Comparison of ENCODE assay signal across 27 cellular contexts in the genomic region with DNA sequence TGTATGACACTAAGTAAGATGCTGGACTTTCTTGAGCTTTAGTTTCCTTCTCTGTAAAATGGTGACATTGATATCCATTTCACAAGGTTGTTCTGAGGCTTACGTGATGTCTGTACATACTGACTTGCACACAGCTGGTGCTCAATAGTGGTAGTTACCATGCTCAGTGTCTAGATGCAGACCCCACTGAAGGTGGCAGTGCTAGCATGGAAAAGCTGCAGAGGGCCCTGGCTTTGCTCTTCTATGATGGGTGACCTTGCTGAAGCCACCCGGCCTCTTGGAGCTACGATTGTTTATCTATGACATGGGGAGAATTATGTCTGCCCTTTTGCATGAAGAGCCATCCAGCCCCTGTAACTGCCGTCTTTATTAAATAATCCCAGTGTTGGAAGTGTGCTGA.
"Had no signal": no experiment of that assay in that cellular context is flagged by ENCODE, and none has a peak within 500 bp of the region (broad histone marks: within the 10 kb centered on the region; RNA-seq: fewer than 3 reads in every experiment).

No MANE protein-coding gene starts in this region.

- H3K9me3 Mint-ChIP-seq: activated CD4-positive, alpha-beta memory T cell treated with anti-CD3 and anti-CD28 coated beads for 36 hours; activated CD4-positive, alpha-beta T cell treated with anti-CD3 and anti-CD28 coated beads, Interleukin-2, amount 10 ng/mL, durations not matched to agents 7 days and 5 days; activated naive CD4-positive, alpha-beta T cell treated with anti-CD3 and anti-CD28 coated beads, Interleukin-2, amount 50 U/mL, for 72 hours; activated naive CD8-positive, alpha-beta T cell treated with anti-CD3 and anti-CD28 coated beads, Interleukin-2, amount 50 U/mL, for 24 hours; activated T-cell treated with anti-CD3 and anti-CD28 coated beads, Interleukin-2, amount 50 U/mL, for 4 hours; T-cell had no signal

- H3K4me1 Mint-ChIP-seq: activated CD4-positive, alpha-beta T cell treated with anti-CD3 and anti-CD28 coated beads, Interleukin-2, amount 10 ng/mL, durations not matched to agents 7 days and 5 days; activated naive CD8-positive, alpha-beta T cell treated with anti-CD3 and anti-CD28 coated beads, Interleukin-2, amount 50 U/mL, for 24 hours; T-cell had no signal

- H3K27ac Mint-ChIP-seq: activated CD4-positive, alpha-beta memory T cell treated with anti-CD3 and anti-CD28 coated beads for 36 hours; activated CD4-positive, alpha-beta T cell treated with anti-CD3 and anti-CD28 coated beads, Interleukin-2, amount 10 ng/mL, durations not matched to agents 7 days and 5 days; activated naive CD4-positive, alpha-beta T cell treated with anti-CD3 and anti-CD28 coated beads, Interleukin-2, amount 50 U/mL, for 72 hours; activated naive CD8-positive, alpha-beta T cell treated with anti-CD3 and anti-CD28 coated beads, Interleukin-2, amount 50 U/mL, for 24 hours; T-cell had no signal

- H3K27me3 ChIP-seq: ascending aorta, body of pancreas had no signal

- H3K4me3 Mint-ChIP-seq: activated CD4-positive, alpha-beta memory T cell treated with anti-CD3 and anti-CD28 coated beads for 36 hours; activated CD4-positive, alpha-beta T cell treated with anti-CD3 and anti-CD28 coated beads, Interleukin-2, amount 10 ng/mL, durations not matched to agents 7 days and 5 days; activated naive CD8-positive, alpha-beta T cell treated with anti-CD3 and anti-CD28 coated beads, Interleukin-2, amount 50 U/mL, for 24 hours; activated T-cell treated with anti-CD3 and anti-CD28 coated beads, Interleukin-2, amount 50 U/mL, for 4 hours; T-cell had no signal

- ATAC-seq: activated naive CD4-positive, alpha-beta T cell treated with anti-CD3 and anti-CD28 coated beads, Interleukin-2, amount 50 U/mL, for 72 hours; activated naive CD8-positive, alpha-beta T cell treated with anti-CD3 and anti-CD28 coated beads, Interleukin-2, amount 50 U/mL, for 24 hours; activated T-cell treated with anti-CD3 and anti-CD28 coated beads, Interleukin-2, amount 50 U/mL, for 4 hours; body of pancreas; PC-3; T-cell had no signal

- H3K9me3 ChIP-seq: ascending aorta, body of pancreas had no signal

- H3K36me3 Mint-ChIP-seq: activated CD4-positive, alpha-beta memory T cell treated with anti-CD3 and anti-CD28 coated beads for 36 hours; activated naive CD4-positive, alpha-beta T cell treated with anti-CD3 and anti-CD28 coated beads, Interleukin-2, amount 50 U/mL, for 72 hours; T-cell had no signal

- FAIRE-seq: bronchial epithelial cell, TTC549 had no signal

- H3K4me3 ChIP-seq: ascending aorta, body of pancreas, SK-N-MC had no signal

- H3K4me1 ChIP-seq: ascending aorta, body of pancreas had no signal

- H3K27ac ChIP-seq: ascending aorta, body of pancreas, SK-N-MC had no signal

- DNase-seq: activated CD4-positive, alpha-beta memory T cell treated with anti-CD3 and anti-CD28 coated beads for 36 hours; activated CD4-positive, alpha-beta T cell treated with anti-CD3 and anti-CD28 coated beads, Interleukin-2, amount 10 ng/mL, durations not matched to agents 7 days and 5 days; activated CD4-positive, CD25-positive, alpha-beta regulatory T cell; activated CD8-positive, alpha-beta memory T cell treated with anti-CD3 and anti-CD28 coated beads for 24 hours; activated effector memory CD4-positive, alpha-beta T cell treated with anti-CD3 and anti-CD28 coated beads, Interleukin-2, amount 50 U/mL, for 16 hours; activated naive CD4-positive, alpha-beta T cell treated with Interleukin-2 at 50 U/mL for 16 hours; activated naive CD8-positive, alpha-beta T cell treated with anti-CD3 and anti-CD28 coated beads, Interleukin-2, amount 50 U/mL, for 24 hours; activated T-cell treated with anti-CD3 and anti-CD28 coated beads, Interleukin-2, amount 50 U/mL, for 4 hours; amniotic stem cell; body of pancreas; central memory CD4-positive, alpha-beta T cell; Karpas-422; NCI-H1105 treated with DMSO at 0.1 percent for 48 hours; NCI-H1436 treated with DMSO at 0.1 percent for 48 hours; NCI-H187; NCI-H2081 treated with DMSO at 0.1 percent for 48 hours; NCI-H446; NK-92 treated with Interleukin-12 subunit alpha and Interleukin-12 subunit beta, amount 100 ng/mL, for 24 hours; PC-3; T-cell; T-helper 2 cell; T1000 had no signal
